Comparison of ENCODE assay signal across 12 cellular contexts in the genomic region with DNA sequence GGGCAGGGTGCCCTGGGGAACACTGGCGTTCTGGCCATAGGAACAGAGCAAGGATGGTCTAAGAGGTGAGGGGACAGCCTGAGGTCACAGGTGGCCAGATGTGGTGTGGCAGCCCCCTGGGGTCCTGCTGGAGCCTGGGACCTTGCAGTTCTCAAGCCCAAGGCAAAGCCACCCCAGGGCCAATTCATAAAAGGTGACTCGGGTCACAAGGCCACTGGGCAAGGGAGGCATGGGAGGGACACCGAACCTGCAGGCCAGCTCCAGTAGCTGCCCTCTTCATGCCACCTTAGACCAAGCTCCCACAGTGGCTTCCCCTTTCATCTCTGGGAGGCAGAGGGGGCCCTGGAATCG. TPM values are rescaled to one million over a fixed set of nuclear protein-coding genes. Genes with fewer than 3 reads are reported as not detected.
A peak's percentile ranks its signal among the peaks of the same experiment; 100 is the strongest.
DNase-seq lines count a peak whose midpoint lies in the region; ATAC-seq and TF ChIP-seq lines count a peak whose summit lies in the region.
"Had no signal": no experiment of that assay in that cellular context is flagged by ENCODE, and none has a peak within 500 bp of the region (broad histone marks: within the 10 kb centered on the region; RNA-seq: fewer than 3 reads in every experiment).

No MANE protein-coding gene starts in this region.

- H2BK5ac ChIP-seq in neuronal stem cell (ENCODE audit: low read length) = peak overlapping the region; percentile 26

- H3K9me3 ChIP-seq in HUES64 (ENCODE audit: insufficient read depth, low read depth, low read length) = no peaks in the 10 kb centered on the region
- H3K9me3 ChIP-seq in neuronal stem cell (replicated peaks in 1 of 2; ENCODE audit: control insufficient read depth in 2 of 2, insufficient read depth in 1 of 2, low read depth in 1 of 2, low read length in 2 of 2) = no peaks in the 10 kb centered on the region
- no peaks in the 10 kb centered on the region for H3K9me3 ChIP-seq in esophagus muscularis mucosa
- H3K9me3 ChIP-seq: BE2C, gastroesophageal sphincter had no signal

- no peak for DNase-seq in effector memory CD8-positive, alpha-beta T cell
- DNase-seq in neuronal stem cell (ENCODE audit: low spot score) (no peak), midbrain (lab: John Stamatoyannopoulos, UW) (no peak), esophagus muscularis mucosa (ENCODE audit: extremely low spot score) (no peak)
- DNase-seq in stimulated activated CD8-positive, alpha-beta memory T cell treated with anti-CD3 and anti-CD28 coated beads, Interleukin-4, amount 100 ng/mL, for 48 hours = no peak
- DNase-seq: activated naive CD4-positive, alpha-beta T cell treated with anti-CD3 and anti-CD28 coated beads for 36 hours; BE2C; brain microvascular endothelial cell had no signal

- H4K91ac ChIP-seq in neuronal stem cell (ENCODE audit: low read depth, low read length, poor library complexity) = peak overlapping the region; percentile 38

- peak overlapping the region; percentile 58 to 69 for H3K4me3 Mint-ChIP-seq in effector memory CD8-positive, alpha-beta T cell
- H3K4me3 Mint-ChIP-seq: activated naive CD4-positive, alpha-beta T cell treated with anti-CD3 and anti-CD28 coated beads for 36 hours had no signal

- no peaks in the 10 kb centered on the region for H3K9me3 Mint-ChIP-seq in effector memory CD8-positive, alpha-beta T cell
- H3K9me3 Mint-ChIP-seq: activated naive CD4-positive, alpha-beta T cell treated with anti-CD3 and anti-CD28 coated beads for 36 hours had no signal

- no peak overlapping the region for H3K27ac Mint-ChIP-seq in effector memory CD8-positive, alpha-beta T cell
- H3K27ac Mint-ChIP-seq: activated naive CD4-positive, alpha-beta T cell treated with anti-CD3 and anti-CD28 coated beads for 36 hours had no signal

- H3K4me3 ChIP-seq in HUES64 (ENCODE audit: low read length) (peak overlapping the region; percentile 57), neuronal stem cell (ENCODE audit: low read length in 2 of 2) (peak overlapping the region; percentile 42 to 60), esophagus muscularis mucosa (no peak overlapping the region)

- peaks cover 45 to 74% of the 10 kb centered on the region in 2 donors for H3K27me3 Mint-ChIP-seq in effector memory CD8-positive, alpha-beta T cell

- peak overlapping the region; percentile 98 for H2AK5ac ChIP-seq in neuronal stem cell (ENCODE audit: low read depth, low read length)

- TF ChIP-seq EP300 in esophagus muscularis mucosa (IDR thresholded peaks at IDR 0.05) = no peak

- H3K79me1 ChIP-seq in neuronal stem cell (ENCODE audit: low read depth, low read length) = no peaks in the 10 kb centered on the region

- WGBS in HUES64 = 60% methylated on average over 4 of the region's 4 CpGs
- WGBS in neuronal stem cell (ENCODE audit: extremely low coverage in 2 of 2, insufficient read length in 2 of 2, insufficient replicate concordance in 1 of 2), 2 donors = no CpG with 5 or more reads among the region's 4 CpGs
- WGBS in esophagus muscularis mucosa = 90% methylated on average over 2 of the region's 4 CpGs

- H4K8ac ChIP-seq in neuronal stem cell (ENCODE audit: low read depth, low read length) = no peak overlapping the region

- H3K36me3 ChIP-seq in HUES64 (ENCODE audit: insufficient read depth, low read length) (no peaks in the 10 kb centered on the region), neuronal stem cell (replicated peaks in 1 of 2; ENCODE audit: control insufficient read depth in 2 of 2, insufficient read depth in 2 of 2, low read length in 2 of 2) (no peaks in the 10 kb centered on the region), esophagus muscularis mucosa (no peaks in the 10 kb centered on the region)
- H3K36me3 ChIP-seq: BE2C, brain microvascular endothelial cell, gastroesophageal sphincter had no signal

- H3K4me1 Mint-ChIP-seq in effector memory CD8-positive, alpha-beta T cell (ENCODE audit: low read depth in 2 of 2) = peaks cover 14 to 26% of the 10 kb centered on the region in 2 donors

- no peak overlapping the region for H2BK12ac ChIP-seq in neuronal stem cell (ENCODE audit: low read length)

- TF ChIP-seq POLR2A in esophagus muscularis mucosa (IDR thresholded peaks at IDR 0.05; ENCODE audit: low read depth) = no peak

- peaks cover 5% of the 10 kb centered on the region for H3K36me3 Mint-ChIP-seq in effector memory CD8-positive, alpha-beta T cell (ENCODE audit: insufficient read depth)

- H3K18ac ChIP-seq in neuronal stem cell (ENCODE audit: low read length) = peak overlapping the region; percentile 98

- H3K23ac ChIP-seq in neuronal stem cell (ENCODE audit: low read depth, low read length, poor library complexity) = peak overlapping the region; percentile 94

- H3K9ac ChIP-seq in HUES64 (ENCODE audit: low read depth, low read length) (peak overlapping the region; percentile 43; the same call in 1 of the 2 replicates), neuronal stem cell (ENCODE audit: low read depth, low read length, poor library complexity) (peak overlapping the region; percentile 72)

- peaks cover 43% of the 10 kb centered on the region for H3K27me3 ChIP-seq in HUES64 (ENCODE audit: insufficient read depth, low read length)
- peaks cover 0 to 69% (median 15%) of the 10 kb centered on the region in 3 experiments for H3K27me3 ChIP-seq in neuronal stem cell (ENCODE audit: control insufficient read depth in 3 of 3, insufficient read depth in 3 of 3, low read depth in 1 of 3, low read length in 3 of 3)
- peaks cover 0 to 94% (median 44%) of the 10 kb centered on the region in 4 donors for H3K27me3 ChIP-seq in esophagus muscularis mucosa

- H2BK15ac ChIP-seq in neuronal stem cell (ENCODE audit: low read length) = peak overlapping the region; percentile 87

- peak overlapping the region; percentile 73 for H3K4me2 ChIP-seq in neuronal stem cell (ENCODE audit: insufficient read depth, low read length, poor library complexity, severe bottlenecking)

- H3K4ac ChIP-seq in neuronal stem cell (ENCODE audit: low read length) = no peak overlapping the region

- H3K4me1 ChIP-seq in HUES64 (ENCODE audit: insufficient read depth, low read length) = peaks cover 10% of the 10 kb centered on the region; the same call in 1 of the 2 replicates
- H3K4me1 ChIP-seq in neuronal stem cell (ENCODE audit: control insufficient read depth in 2 of 2, insufficient read depth in 1 of 2, low read depth in 1 of 2, low read length in 2 of 2) = peaks cover 13 to 33% of the 10 kb centered on the region in 2 donors
- peaks cover 10 to 28% (median 25%) of the 10 kb centered on the region in 4 donors for H3K4me1 ChIP-seq in esophagus muscularis mucosa
- H3K4me1 ChIP-seq: BE2C had no signal

- H3K14ac ChIP-seq in neuronal stem cell (ENCODE audit: low read length) = no peak overlapping the region

- H3K27ac ChIP-seq in HUES64 (ENCODE audit: low read depth, low read length) (no peak overlapping the region), neuronal stem cell (replicated peaks; ENCODE audit: low read length) (no peak overlapping the region), esophagus muscularis mucosa (replicated peaks in 1 of 4) (no peak overlapping the region)
- H3K27ac ChIP-seq: brain microvascular endothelial cell, gastroesophageal sphincter had no signal

- intact Hi-C loops in esophagus muscularis mucosa (cut with DNase I) = no loop called here

- H2BK120ac ChIP-seq in neuronal stem cell (ENCODE audit: low read depth, low read length) = no peak overlapping the region

- TF ChIP-seq CTCF in esophagus muscularis mucosa (IDR thresholded peaks at IDR 0.05) = no peak

- no peak for ATAC-seq in effector memory CD8-positive, alpha-beta T cell (replicated peaks)
- ATAC-seq: gastroesophageal sphincter, left colon had no signal

- H2AFZ ChIP-seq in neuronal stem cell (ENCODE audit: low read length) = peak overlapping the region; percentile 96

RNA-seq across cellular contexts. Expression of a gene that starts 19.3 kb away (rescaled TPM):
- polyA plus RNA-seq in HUES64 (2013, experiment 1 of 2) = 7.2 TPM
- 9.2 TPM for polyA plus RNA-seq in HUES64 (2013, experiment 2 of 2)
- polyA plus RNA-seq in neuronal stem cell (2013, experiment 1 of 2) = 14.5 TPM
- polyA plus RNA-seq in neuronal stem cell (2013, experiment 2 of 2) = 14.1 TPM
- 1 to 10 TPM; 2.5 to 9.1 (median 9.1) TPM for total RNA-seq in esophagus muscularis mucosa

RNA-seq across cellular contexts. Expression of a gene that starts 22.1 kb away (rescaled TPM):
- polyA plus RNA-seq in HUES64 (2013, experiment 1 of 2) = 5.8 TPM
- 9.5 TPM for polyA plus RNA-seq in HUES64 (2013, experiment 2 of 2)
- 3.5 TPM for polyA plus RNA-seq in neuronal stem cell (2013, experiment 1 of 2)
- 3.6 TPM for polyA plus RNA-seq in neuronal stem cell (2013, experiment 2 of 2)
- 1 to 10 TPM in 2 of 4 donors, under 1 TPM in 1, not detected in 1; 0.33 to 1.0 (median 1.0) TPM for total RNA-seq in esophagus muscularis mucosa
- polyA plus RNA-seq: neural cell had no signal

RNA-seq across cellular contexts. Expression of a gene that starts 26.9 kb away (rescaled TPM):
- polyA plus RNA-seq in HUES64 (2013, experiment 1 of 2) = 0.10 TPM
- 1.3 TPM for polyA plus RNA-seq in HUES64 (2013, experiment 2 of 2)
- 0.26 TPM for polyA plus RNA-seq in neuronal stem cell (2013, experiment 1 of 2)
- polyA plus RNA-seq in neuronal stem cell (2013, experiment 2 of 2) = 0.22 TPM
- not detected for total RNA-seq in esophagus muscularis mucosa
- polyA plus RNA-seq: neural cell had no signal

RNA-seq across cellular contexts. Expression of a gene that starts 44.8 kb away (rescaled TPM):
- 7.3 TPM for polyA plus RNA-seq in HUES64 (2013, experiment 1 of 2)
- polyA plus RNA-seq in HUES64 (2013, experiment 2 of 2) = 9.9 TPM
- polyA plus RNA-seq in neuronal stem cell (2013, experiment 1 of 2) = 18.8 TPM
- polyA plus RNA-seq in neuronal stem cell (2013, experiment 2 of 2) = 18.8 TPM
- total RNA-seq in esophagus muscularis mucosa = 10 to 100 TPM in 2 of 4 donors, 1 to 10 TPM in 2; 5.8 to 18.1 (median 12.0) TPM

RNA-seq across cellular contexts. Expression of a gene that starts 53.1 kb away (rescaled TPM):
- polyA plus RNA-seq in HUES64 (2013, experiment 1 of 2) = 126 TPM
- 125 TPM for polyA plus RNA-seq in HUES64 (2013, experiment 2 of 2)
- polyA plus RNA-seq in neuronal stem cell (2013, experiment 1 of 2) = 83.2 TPM
- polyA plus RNA-seq in neuronal stem cell (2013, experiment 2 of 2) = 81.2 TPM
- total RNA-seq in esophagus muscularis mucosa = 10 to 100 TPM; 15.0 to 38.7 (median 28.6) TPM

Comparison
In these comparisons a context has a peak if more than half of its experiments do, and no peak if none do; other contexts are left out.
1. H3K4me3 ChIP-seq: peak in HUES64 (single experiment) and neuronal stem cell (2 of 2); none in esophagus muscularis mucosa (0 of 4).